Comparison of ENCODE assay signal across 8 cellular contexts in the genomic region with DNA sequence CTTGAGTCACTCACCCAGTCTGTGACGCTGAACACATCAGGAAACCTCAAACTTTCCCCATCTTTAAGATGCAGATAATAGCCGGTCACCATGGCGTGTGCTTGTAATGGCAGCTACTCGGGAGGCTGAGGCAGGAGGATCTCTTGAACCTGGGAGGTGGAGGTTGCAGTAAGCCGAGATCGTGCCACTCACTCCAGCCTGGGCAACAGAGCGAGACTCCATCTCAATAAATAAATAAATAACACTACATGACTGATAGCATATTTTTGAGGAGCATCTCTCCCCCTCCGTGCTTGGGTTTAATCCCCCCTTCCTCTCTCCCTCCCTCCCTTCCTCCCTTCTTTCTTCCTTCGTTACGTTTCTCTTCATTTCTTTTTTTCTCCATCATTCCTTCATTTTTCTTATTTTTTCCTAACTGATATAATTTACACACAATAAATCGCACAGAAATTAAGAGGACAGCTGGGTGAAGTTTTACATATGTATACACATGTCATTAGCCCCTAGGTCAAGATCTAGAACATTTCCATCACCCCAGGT. TPM values are rescaled to one million over a fixed set of nuclear protein-coding genes. Genes with fewer than 3 reads are reported as not detected.
DNase-seq lines count a peak whose midpoint lies in the region; ATAC-seq, FAIRE-seq and TF ChIP-seq lines count a peak whose summit lies in the region.

No MANE protein-coding gene starts in this region.

- H3K4me3 ChIP-seq in BLaER1 treated with 17β-estradiol and CSF1 and Interleukin-3, amounts not matched to agents 10 nM and 100 nM: peak overlapping the region; percentile 17 to 70 (median 56); a peak in 18 of 20 replicates
- H3K4me3 ChIP-seq in iPS-18c (ENCODE audit: insufficient read depth, low read depth, low read length) (peak overlapping the region; percentile 69), tibial nerve (peak overlapping the region in 3 of 4 donors; percentile 37 to 61 (median 42))

- peaks cover 0 to 13% (median 5%) of the 10 kb centered on the region in 11 experiments; a peak in 8 of 22 replicates for H3K9me3 ChIP-seq in BLaER1 treated with 17β-estradiol and CSF1 and Interleukin-3, amounts not matched to agents 10 nM and 100 nM (replicated peaks in 1 of 11)
- no peaks in the 10 kb centered on the region for H3K9me3 ChIP-seq in iPS-18c (ENCODE audit: control insufficient read depth, insufficient read depth, low read length)
- H3K9me3 ChIP-seq in tibial nerve: no peaks in the 10 kb centered on the region

- TF ChIP-seq EP300 in tibial nerve (IDR thresholded peaks at IDR 0.05): no peak

- no peak for TF ChIP-seq POLR2A in tibial nerve (IDR thresholded peaks at IDR 0.05)

- peaks cover 14 to 63% (median 52%) of the 10 kb centered on the region in 10 experiments for H3K4me1 ChIP-seq in BLaER1 treated with 17β-estradiol and CSF1 and Interleukin-3, amounts not matched to agents 10 nM and 100 nM
- peaks cover 0 to 16% (median 2%) of the 10 kb centered on the region in 4 donors for H3K4me1 ChIP-seq in tibial nerve

- H3K9ac ChIP-seq in BLaER1 treated with 17β-estradiol and CSF1 and Interleukin-3, amounts not matched to agents 10 nM and 100 nM: peak overlapping the region; percentile 71 to 86 (median 82)

- H3K27ac ChIP-seq in BLaER1 treated with 17β-estradiol and CSF1 and Interleukin-3, amounts not matched to agents 10 nM and 100 nM: peak overlapping the region; percentile 81 to 98 (median 89); a peak in 21 of 22 replicates
- H3K27ac ChIP-seq in tibial nerve: peak overlapping the region; percentile 60 to 92 (median 90)

- peak; percentile 16 for ATAC-seq in GM21723 (IDR thresholded peaks at IDR 0.05; ENCODE audit: unreplicated experiment)
- ATAC-seq in GM21526 (IDR thresholded peaks at IDR 0.05; ENCODE audit: low FRiP score, unreplicated experiment): no peak
- no peak for ATAC-seq in GM21576 (IDR thresholded peaks at IDR 0.05; ENCODE audit: unreplicated experiment)

- TF ChIP-seq CTCF in tibial nerve (IDR thresholded peaks at IDR 0.05): no peak

- no peaks in the 10 kb centered on the region for H4K20me1 ChIP-seq in BLaER1 treated with 17β-estradiol and CSF1 and Interleukin-3, amounts not matched to agents 10 nM and 100 nM

- peak; percentile 68 for DNase-seq in T-helper 22 cell (ENCODE audit: low read depth)
- no peak for DNase-seq in tibial nerve (ENCODE audit: low spot score in 2 of 2)
- no peak for DNase-seq in GM19239 (ENCODE audit: insufficient read length, low spot score)

- no peak for FAIRE-seq in GM19239 (lab: Jason Lieb, UNC)

- H3K4me2 ChIP-seq in BLaER1 treated with 17β-estradiol and CSF1 and Interleukin-3, amounts not matched to agents 10 nM and 100 nM: peak overlapping the region; percentile 61 to 94 (median 84)

- H3K27me3 ChIP-seq in BLaER1 treated with 17β-estradiol and CSF1 and Interleukin-3, amounts not matched to agents 10 nM and 100 nM: no peaks in the 10 kb centered on the region
- no peaks in the 10 kb centered on the region for H3K27me3 ChIP-seq in tibial nerve

- 88 to 94% methylated on average over 11 of the region's 11 CpGs for WGBS in tibial nerve, 2 donors

- H3K36me3 ChIP-seq in BLaER1 treated with 17β-estradiol and CSF1 and Interleukin-3, amounts not matched to agents 10 nM and 100 nM: no peaks in the 10 kb centered on the region
- H3K36me3 ChIP-seq in tibial nerve: no peaks in the 10 kb centered on the region

RNA-seq across cellular contexts. Expression of a gene that starts 51.3 kb away (rescaled TPM):
- 100 to 1,000 TPM in 3 of 4 donors, 10 to 100 TPM in 1; 83.7 to 168 (median 144) TPM for total RNA-seq in tibial nerve
